ENCODE assay signal across 10 cellular contexts in the genomic region with DNA sequence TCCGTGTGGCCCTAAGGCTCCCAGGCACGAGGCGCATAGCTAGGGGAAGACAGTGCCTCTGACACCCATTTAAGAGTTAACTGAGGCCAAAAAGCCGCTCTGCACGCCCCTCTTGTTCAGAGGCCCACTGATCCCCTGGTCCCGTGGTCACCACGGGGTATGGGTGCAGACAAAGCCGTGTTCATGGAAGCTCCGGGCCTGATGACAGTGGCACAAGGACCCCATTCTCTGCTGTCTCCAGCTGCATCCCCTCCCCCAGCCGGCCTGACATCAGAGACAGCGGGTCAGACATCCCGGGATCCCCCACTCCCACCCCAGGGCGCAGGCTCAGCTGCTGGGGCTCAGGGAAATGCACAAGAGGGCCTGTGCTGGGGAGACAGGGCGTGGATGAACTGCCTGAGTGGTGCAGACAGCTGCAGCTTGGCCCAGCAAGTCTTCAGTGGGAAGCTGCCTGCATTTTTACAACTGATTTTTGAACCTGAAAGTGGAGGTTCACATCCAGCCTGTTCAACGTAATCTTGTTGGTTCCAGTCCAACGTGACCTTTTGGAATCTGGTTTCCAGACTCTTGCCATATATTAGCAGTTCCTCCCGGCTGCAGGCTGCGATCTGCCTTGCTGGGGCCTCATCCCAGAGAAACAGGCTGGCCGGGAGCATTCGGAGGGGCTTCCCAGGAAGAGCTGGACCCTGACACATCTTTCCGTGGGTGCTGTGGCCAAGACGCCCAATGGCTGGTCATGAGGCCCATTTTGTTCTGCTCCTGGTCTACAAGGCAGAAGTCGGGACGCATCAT. TPM values are rescaled to one million over a fixed set of nuclear protein-coding genes. Genes with fewer than 3 reads are reported as not detected.
DNase-seq lines count a peak whose midpoint lies in the region; ATAC-seq and TF ChIP-seq lines count a peak whose summit lies in the region.
"Had no signal": no experiment of that assay in that cellular context is flagged by ENCODE, and none has a peak within 500 bp of the region (broad histone marks: within the 10 kb centered on the region; RNA-seq: fewer than 3 reads in every experiment).

No MANE protein-coding gene starts in this region.

- peak overlapping the region in 1 of 2 donors; percentile 90 for H3K4me3 ChIP-seq in gastroesophageal sphincter
- H3K4me3 ChIP-seq in neural cell (ENCODE audit: low read length): no peak overlapping the region
- H3K4me3 ChIP-seq in vagina: peak overlapping the region in 1 of 2 donors; percentile 74
- no peak overlapping the region for H3K4me3 ChIP-seq in MM.1S (ENCODE audit: low read length)

- WGBS in gastroesophageal sphincter (ENCODE audit: low coverage in 1 of 2), 2 donors: 46 to 94% methylated on average over 3 of the region's 24 CpGs

- ATAC-seq in natural killer cell (no peak), gastroesophageal sphincter (no peak), GM21381 (IDR thresholded peaks at IDR 0.05; ENCODE audit: unreplicated experiment) (no peak), HG03565 (IDR thresholded peaks at IDR 0.05; ENCODE audit: unreplicated experiment) (no peak)
- no peak for ATAC-seq in natural killer cell treated with Interleukin-12 subunit alpha and Interleukin-12 subunit beta and Interleukin-15 and Interleukin-18, amount 100 ng/mL, for 72 hours

- H3K9me3 ChIP-seq in gastroesophageal sphincter (no peaks in the 10 kb centered on the region), neural cell (ENCODE audit: low read length) (no peaks in the 10 kb centered on the region), vagina (no peaks in the 10 kb centered on the region), MM.1S (replicated peaks; ENCODE audit: insufficient read depth, low read length) (no peaks in the 10 kb centered on the region)

- no peaks in the 10 kb centered on the region for H3K27me3 ChIP-seq in gastroesophageal sphincter
- no peaks in the 10 kb centered on the region for H3K27me3 ChIP-seq in neural cell (ENCODE audit: insufficient read depth, low read depth, low read length)
- H3K27me3 ChIP-seq in vagina: no peaks in the 10 kb centered on the region
- H3K27me3 ChIP-seq in MM.1S (replicated peaks; ENCODE audit: insufficient read depth, low read length): peaks cover 96% of the 10 kb centered on the region

- intact Hi-C loops in natural killer cell (cut with micrococcal nuclease): no loop called here
- intact Hi-C loops in vagina (cut with DNase I): no loop called here

- TF ChIP-seq POLR2A in gastroesophageal sphincter (IDR thresholded peaks at IDR 0.05) (no peak), vagina (IDR thresholded peaks at IDR 0.05) (no peak)

- H3K4me1 Mint-ChIP-seq in natural killer cell: peaks cover 24 to 28% of the 10 kb centered on the region in 2 donors
- peaks cover 5 to 20% of the 10 kb centered on the region in 2 donors for H3K4me1 Mint-ChIP-seq in natural killer cell treated with Interleukin-12 subunit alpha and Interleukin-12 subunit beta and Interleukin-15 and Interleukin-18, amount 100 ng/mL, for 72 hours (ENCODE audit: low read depth in 2 of 2)

- no peaks in the 10 kb centered on the region for H3K36me3 Mint-ChIP-seq in natural killer cell
- no peaks in the 10 kb centered on the region for H3K36me3 Mint-ChIP-seq in natural killer cell treated with Interleukin-12 subunit alpha and Interleukin-12 subunit beta and Interleukin-15 and Interleukin-18, amount 100 ng/mL, for 72 hours

- no peak for DNase-seq in natural killer cell
- no peak for DNase-seq in natural killer cell treated with Interleukin-12 subunit alpha and Interleukin-12 subunit beta and Interleukin-15 and Interleukin-18, amount 100 ng/mL, for 72 hours (ENCODE audit: low spot score)
- DNase-seq in vagina (ENCODE audit: extremely low spot score in 2 of 2): no peak
- DNase-seq in MM.1S: no peak
- DNase-seq: activated CD4-positive, CD25-positive, alpha-beta regulatory T cell treated with anti-CD3 and anti-CD28 coated beads, Interleukin-2, amount 50 U/mL, for 72 hours; KBM-7 had no signal

- H2AFZ ChIP-seq in neural cell (ENCODE audit: low read depth, low read length) (no peak overlapping the region), MM.1S (ENCODE audit: low read length) (no peak overlapping the region)

- H3K9ac ChIP-seq in neural cell (ENCODE audit: low read length) (no peak overlapping the region), MM.1S (ENCODE audit: low read length) (no peak overlapping the region)

- peaks cover 42% of the 10 kb centered on the region for H3K79me2 ChIP-seq in neural cell (replicated peaks; ENCODE audit: insufficient read depth, low read length)
- H3K79me2 ChIP-seq in MM.1S (ENCODE audit: low read length): no peaks in the 10 kb centered on the region

- no peaks in the 10 kb centered on the region for H3K9me3 Mint-ChIP-seq in natural killer cell
- no peaks in the 10 kb centered on the region for H3K9me3 Mint-ChIP-seq in natural killer cell treated with Interleukin-12 subunit alpha and Interleukin-12 subunit beta and Interleukin-15 and Interleukin-18, amount 100 ng/mL, for 72 hours

- H3K36me3 ChIP-seq in gastroesophageal sphincter: no peaks in the 10 kb centered on the region
- no peaks in the 10 kb centered on the region for H3K36me3 ChIP-seq in neural cell (ENCODE audit: insufficient read depth, low read length)
- no peaks in the 10 kb centered on the region for H3K36me3 ChIP-seq in vagina
- H3K36me3 ChIP-seq in MM.1S (replicated peaks; ENCODE audit: insufficient read depth, low read length): no peaks in the 10 kb centered on the region

- peak overlapping the region; percentile 78 for H3K4me3 Mint-ChIP-seq in natural killer cell
- no peak overlapping the region for H3K4me3 Mint-ChIP-seq in natural killer cell treated with Interleukin-12 subunit alpha and Interleukin-12 subunit beta and Interleukin-15 and Interleukin-18, amount 100 ng/mL, for 72 hours

- peak overlapping the region; percentile 42 to 51 for H3K27ac Mint-ChIP-seq in natural killer cell
- H3K27ac Mint-ChIP-seq in natural killer cell treated with Interleukin-12 subunit alpha and Interleukin-12 subunit beta and Interleukin-15 and Interleukin-18, amount 100 ng/mL, for 72 hours: no peak overlapping the region

- H3K9me2 ChIP-seq in neural cell (ENCODE audit: insufficient read depth, low read length) (no peaks in the 10 kb centered on the region), MM.1S (replicated peaks; ENCODE audit: insufficient read depth, low read length) (no peaks in the 10 kb centered on the region)

- H3K27ac ChIP-seq in gastroesophageal sphincter: peak overlapping the region in 3 of 4 donors; percentile 97 to 100 (median 99)
- H3K27ac ChIP-seq in neural cell (ENCODE audit: low read length): no peak overlapping the region
- H3K27ac ChIP-seq in vagina: peak overlapping the region; percentile 89
- H3K27ac ChIP-seq in MM.1S (ENCODE audit: low read length): no peak overlapping the region

- H3K4me1 ChIP-seq in gastroesophageal sphincter (peaks cover 0 to 52% (median 26%) of the 10 kb centered on the region in 3 donors), vagina (peaks cover 37% of the 10 kb centered on the region), MM.1S (ENCODE audit: low read length) (no peaks in the 10 kb centered on the region)

- no peaks in the 10 kb centered on the region for H4K20me1 ChIP-seq in neural cell (ENCODE audit: insufficient read depth)
- no peaks in the 10 kb centered on the region for H4K20me1 ChIP-seq in MM.1S (ENCODE audit: insufficient read depth, low read length)

- no peak for TF ChIP-seq CTCF in natural killer cell (IDR thresholded peaks at IDR 0.05)
- no peak for TF ChIP-seq CTCF in gastroesophageal sphincter (IDR thresholded peaks at IDR 0.05)
- TF ChIP-seq CTCF in neural cell (IDR thresholded peaks at IDR 0.05; ENCODE audit: poor library complexity, severe bottlenecking): no peak
- no peak for TF ChIP-seq CTCF in vagina (IDR thresholded peaks at IDR 0.05)
- TF ChIP-seq CTCF in MM.1S (IDR thresholded peaks at IDR 0.05; ENCODE audit: low read length): no peak

- H3F3A ChIP-seq in neural cell (ENCODE audit: insufficient read depth, low read length, poor library complexity, severe bottlenecking) (no peaks in the 10 kb centered on the region), MM.1S (ENCODE audit: insufficient read depth, low read length) (no peaks in the 10 kb centered on the region)

- TF ChIP-seq EP300 in gastroesophageal sphincter (IDR thresholded peaks at IDR 0.05) (no peak), neural cell (conservative IDR thresholded peaks at IDR 0.05; ENCODE audit: poor library complexity, severe bottlenecking) (no peak)

- TF ChIP-seq RAD21 in neural cell (conservative IDR thresholded peaks at IDR 0.05): no peak

- H3K4me2 ChIP-seq in neural cell (ENCODE audit: low read length) (no peak overlapping the region), MM.1S (ENCODE audit: low read depth, low read length) (no peak overlapping the region)

- peaks cover 0 to 4% of the 10 kb centered on the region in 2 donors for H3K27me3 Mint-ChIP-seq in natural killer cell (ENCODE audit: low read depth in 2 of 2)
- H3K27me3 Mint-ChIP-seq in natural killer cell treated with Interleukin-12 subunit alpha and Interleukin-12 subunit beta and Interleukin-15 and Interleukin-18, amount 100 ng/mL, for 72 hours: no peaks in the 10 kb centered on the region

TF ChIP-seq in neural cell, 6 proteins besides CTCF, POLR2A, EP300 and RAD21:
- TF ChIP-seq TAF1 (IDR thresholded peaks at IDR 0.05; ENCODE audit: low read depth): no peak
- peak; percentile 22 for TF ChIP-seq POLR2AphosphoS5 (IDR thresholded peaks at IDR 0.05)

RNA-seq across cellular contexts. Expression of a gene that starts 9.7 kb away (rescaled TPM):
- total RNA-seq in natural killer cell: 10 to 100 TPM in 1 of 3 donors, 1 to 10 TPM in 2; 2.9 to 17.3 (median 5.7) TPM
- total RNA-seq in natural killer cell treated with Interleukin-12 subunit alpha and Interleukin-12 subunit beta and Interleukin-15 and Interleukin-18, amount 100 ng/mL, for 72 hours: under 1 TPM; 0.52 to 0.84 TPM
- 10 to 100 TPM; 17.5 to 34.3 (median 19.5) TPM for total RNA-seq in gastroesophageal sphincter
- polyA plus RNA-seq in neural cell: 12.4 and 14.2 TPM in 2 replicates
- polyA minus RNA-seq in neural cell: 20.7 and 24.9 TPM in 2 replicates
- 9.1 TPM for total RNA-seq in vagina

Comparison
In these comparisons a context has a peak if more than half of its experiments do, and no peak if none do; other contexts are left out.
1. H3K27ac Mint-ChIP-seq: peak in natural killer cell (2 of 2); none in natural killer cell treated with Interleukin-12 subunit alpha and Interleukin-12 subunit beta and Interleukin-15 and Interleukin-18, amount 100 ng/mL, for 72 hours (0 of 2).
2. H3K27ac ChIP-seq: peak in gastroesophageal sphincter (3 of 4) and vagina (single experiment); none in neural cell (single experiment) and MM.1S (single experiment).